32 cellular contexts compared by ENCODE assay signal in genomic region chr4:5926601-5927000, GRCh38. TPM values are rescaled to one million over a fixed set of nuclear protein-coding genes. Genes with fewer than 3 reads are reported as not detected.
"Had no signal": no experiment of that assay in that cellular context is flagged by ENCODE, and none has a peak within 500 bp of the region (broad histone marks: within the 10 kb centered on the region; RNA-seq: fewer than 3 reads in every experiment).

No MANE protein-coding gene starts in this region.

- H3K9me3 Mint-ChIP-seq: activated B cell treated with CpG ODN at 0.5 μM for 24 hours; activated CD8-positive, alpha-beta T cell treated with anti-CD3 and anti-CD28 coated beads for 36 hours; activated naive CD4-positive, alpha-beta T cell treated with anti-CD3 and anti-CD28 coated beads for 36 hours; activated naive CD4-positive, alpha-beta T cell treated with anti-CD3 and anti-CD28 coated beads, Interleukin-2, amount 50 U/mL, for 24 hours; activated naive CD8-positive, alpha-beta T cell treated with anti-CD3 and anti-CD28 coated beads for 36 hours; activated naive CD8-positive, alpha-beta T cell treated with anti-CD3 and anti-CD28 coated beads, Interleukin-2, amount 50 U/mL, for 24 hours; activated T-helper 1 cell treated with anti-CD3 and anti-CD28 coated beads, Interleukin-12 subunit alpha, Interleukin-12 subunit beta, Interleukin-2, Interleukin-4 antibody, amounts not matched to agents 30 ng/mL and 10 ng/mL and 1 ng/mL, durations not matched to agents 14 hours and 24 hours and 36 hours; activated T-helper 2 cell treated with anti-CD3 and anti-CD28 coated beads, Interferon-gamma antibody, Interleukin-2, Interleukin-4, amounts not matched to agents 10 μg/mL and 5 μg/mL and 100 μg/mL, durations not matched to agents 14 hours and 24 hours and 36 hours; T-helper 2 cell treated with Interferon-gamma antibody and Interleukin-4, amounts not matched to agents 5 μg/mL and 100 μg/mL, for 36 hours had no signal

- H3K36me3 Mint-ChIP-seq: activated naive CD4-positive, alpha-beta T cell treated with anti-CD3 and anti-CD28 coated beads, Interleukin-2, amount 50 U/mL, for 24 hours; activated naive CD8-positive, alpha-beta T cell treated with anti-CD3 and anti-CD28 coated beads for 36 hours had no signal

- H3K4me3 Mint-ChIP-seq: activated B cell treated with CpG ODN at 0.5 μM for 24 hours; activated CD8-positive, alpha-beta T cell treated with anti-CD3 and anti-CD28 coated beads for 36 hours; activated naive CD4-positive, alpha-beta T cell treated with anti-CD3 and anti-CD28 coated beads for 36 hours; activated naive CD4-positive, alpha-beta T cell treated with anti-CD3 and anti-CD28 coated beads, Interleukin-2, amount 50 U/mL, for 24 hours; activated naive CD8-positive, alpha-beta T cell treated with anti-CD3 and anti-CD28 coated beads for 36 hours; activated naive CD8-positive, alpha-beta T cell treated with anti-CD3 and anti-CD28 coated beads, Interleukin-2, amount 50 U/mL, for 24 hours; activated T-helper 1 cell treated with anti-CD3 and anti-CD28 coated beads, Interleukin-12 subunit alpha, Interleukin-12 subunit beta, Interleukin-2, Interleukin-4 antibody, amounts not matched to agents 30 ng/mL and 10 ng/mL and 1 ng/mL, durations not matched to agents 14 hours and 24 hours and 36 hours; T-helper 17 cell; T-helper 2 cell treated with Interferon-gamma antibody and Interleukin-4, amounts not matched to agents 5 μg/mL and 100 μg/mL, for 36 hours had no signal

- H3K36me3 ChIP-seq: adrenal gland, esophagus muscularis mucosa, gastroesophageal sphincter, WERI-Rb-1 had no signal

- H3K27me3 ChIP-seq: adrenal gland, body of pancreas had no signal

- H3K27ac ChIP-seq: adrenal gland, body of pancreas, dorsolateral prefrontal cortex, esophagus muscularis mucosa, gastroesophageal sphincter, WERI-Rb-1 had no signal

- H3K27ac Mint-ChIP-seq: activated B cell treated with CpG ODN at 0.5 μM for 24 hours; activated CD8-positive, alpha-beta T cell treated with anti-CD3 and anti-CD28 coated beads for 36 hours; activated naive CD4-positive, alpha-beta T cell treated with anti-CD3 and anti-CD28 coated beads for 36 hours; activated naive CD4-positive, alpha-beta T cell treated with anti-CD3 and anti-CD28 coated beads, Interleukin-2, amount 50 U/mL, for 24 hours; activated naive CD8-positive, alpha-beta T cell treated with anti-CD3 and anti-CD28 coated beads for 36 hours; activated naive CD8-positive, alpha-beta T cell treated with anti-CD3 and anti-CD28 coated beads, Interleukin-2, amount 50 U/mL, for 24 hours; activated T-helper 1 cell treated with anti-CD3 and anti-CD28 coated beads, Interleukin-12 subunit alpha, Interleukin-12 subunit beta, Interleukin-2, Interleukin-4 antibody, amounts not matched to agents 30 ng/mL and 10 ng/mL and 1 ng/mL, durations not matched to agents 14 hours and 24 hours and 36 hours; activated T-helper 2 cell treated with anti-CD3 and anti-CD28 coated beads, Interferon-gamma antibody, Interleukin-2, Interleukin-4, amounts not matched to agents 10 μg/mL and 5 μg/mL and 100 μg/mL, durations not matched to agents 14 hours and 24 hours and 36 hours; T-helper 17 cell; T-helper 2 cell treated with Interferon-gamma antibody and Interleukin-4, amounts not matched to agents 5 μg/mL and 100 μg/mL, for 36 hours had no signal

- H3K4me3 ChIP-seq: adrenal gland, body of pancreas, dorsolateral prefrontal cortex, esophagus muscularis mucosa, gastroesophageal sphincter had no signal

- DNase-seq: activated B cell treated with CpG ODN at 0.5 μM for 24 hours; activated CD4-positive, alpha-beta T cell treated with anti-CD3 and anti-CD28 coated beads for 48 hours; activated CD4-positive, alpha-beta T cell treated with anti-CD3 and anti-CD28 coated beads, Interleukin-2, amount 50 U/mL, for 1 hour; activated CD4-positive, alpha-beta T cell treated with anti-CD3 and anti-CD28 coated beads, Interleukin-2, amount 50 U/mL, for 48 hours; activated CD8-positive, alpha-beta memory T cell treated with anti-CD3 and anti-CD28 coated beads for 24 hours; activated CD8-positive, alpha-beta T cell treated with anti-CD3 and anti-CD28 coated beads for 36 hours; activated effector memory CD4-positive, alpha-beta T cell treated with anti-CD3 and anti-CD28 coated beads, Interleukin-2, amount 50 U/mL, for 16 hours; activated naive CD4-positive, alpha-beta T cell treated with anti-CD3 and anti-CD28 coated beads for 36 hours; activated naive CD8-positive, alpha-beta T cell treated with anti-CD3 and anti-CD28 coated beads for 36 hours; activated naive CD8-positive, alpha-beta T cell treated with anti-CD3 and anti-CD28 coated beads, Interleukin-2, amount 50 U/mL, for 24 hours; activated T-cell treated with anti-CD3 and anti-CD28 coated beads, Interleukin-2, amount 50 U/mL, for 1 hour; activated T-cell treated with anti-CD3 and anti-CD28 coated beads, Interleukin-2, amount 50 U/mL, for 48 hours; adrenal gland; amygdala; aorta; body of pancreas; caudate nucleus; dorsolateral prefrontal cortex; effector memory CD4-positive, alpha-beta T cell; erythroblast; foreskin melanocyte; head of caudate nucleus; T-helper 1 cell; T-helper 17 cell; T1000; WERI-Rb-1 had no signal

- H3K9me3 ChIP-seq: adrenal gland, body of pancreas, esophagus muscularis mucosa, gastroesophageal sphincter had no signal

- H3K4me1 ChIP-seq: adrenal gland, body of pancreas, esophagus muscularis mucosa, gastroesophageal sphincter had no signal

- H3K4me1 Mint-ChIP-seq: activated B cell treated with CpG ODN at 0.5 μM for 24 hours; activated naive CD4-positive, alpha-beta T cell treated with anti-CD3 and anti-CD28 coated beads, Interleukin-2, amount 50 U/mL, for 24 hours; activated naive CD8-positive, alpha-beta T cell treated with anti-CD3 and anti-CD28 coated beads for 36 hours; activated naive CD8-positive, alpha-beta T cell treated with anti-CD3 and anti-CD28 coated beads, Interleukin-2, amount 50 U/mL, for 24 hours; T-helper 17 cell had no signal

RNA-seq across cellular contexts. Expression of gene CRMP1, which starts 33.7 kb away (rescaled TPM):
- total RNA-seq: activated CD8-positive, alpha-beta T cell treated with anti-CD3 and anti-CD28 coated beads for 36 hours; activated naive CD4-positive, alpha-beta T cell treated with anti-CD3 and anti-CD28 coated beads for 36 hours; activated naive CD8-positive, alpha-beta T cell treated with anti-CD3 and anti-CD28 coated beads for 36 hours; activated T-helper 1 cell treated with anti-CD3 and anti-CD28 coated beads, Interleukin-12 subunit alpha, Interleukin-12 subunit beta, Interleukin-2, Interleukin-4 antibody, amounts not matched to agents 30 ng/mL and 10 ng/mL and 1 ng/mL, durations not matched to agents 14 hours and 24 hours and 36 hours; T-helper 17 cell had no signal
